Comparison of ENCODE assay signal across 24 cellular contexts in genomic region chr1:52880226-52880625, GRCh38. TPM values are rescaled to one million over a fixed set of nuclear protein-coding genes. Genes with fewer than 3 reads are reported as not detected.
"Had no signal": no experiment of that assay in that cellular context is flagged by ENCODE, and none has a peak within 500 bp of the region (broad histone marks: within the 10 kb centered on the region; RNA-seq: fewer than 3 reads in every experiment).

No MANE protein-coding gene starts in this region.

- DNase-seq: activated CD4-positive, alpha-beta T cell treated with anti-CD3 and anti-CD28 coated beads for 1 hour; activated CD4-positive, alpha-beta T cell treated with anti-CD3 and anti-CD28 coated beads, Interleukin-2, amount 50 U/mL, for 1 hour; activated CD8-positive, alpha-beta T cell treated with anti-CD3 and anti-CD28 coated beads, Interleukin-2, amount 10 ng/mL, durations not matched to agents 7 days and 5 days; activated gamma-delta T cell; aorta; brain microvascular endothelial cell; caudate nucleus; dermis blood vessel endothelial cell; effector CD8-positive, alpha-beta T cell; erythroblast; foreskin fibroblast; heart right ventricle; kidney; left ventricle myocardium inferior; ovary; psoas muscle; right cardiac atrium; stimulated activated CD4-positive, alpha-beta T cell treated with anti-CD3 and anti-CD28 coated beads, Interleukin-4, amount 100 ng/mL, for 24 hours; stimulated activated naive CD4-positive, alpha-beta T cell treated with Interleukin-2 at 50 U/mL for 16 hours; upper lobe of left lung had no signal

- H3K9me3 Mint-ChIP-seq: activated naive CD4-positive, alpha-beta T cell treated with anti-CD3 and anti-CD28 coated beads, Interleukin-2, amount 50 U/mL, for 24 hours; activated T-helper 1 cell treated with anti-CD3 and anti-CD28 coated beads, Interleukin-12 subunit alpha, Interleukin-12 subunit beta, Interleukin-2, Interleukin-4 antibody, amounts not matched to agents 30 ng/mL and 10 ng/mL and 1 ng/mL, durations not matched to agents 14 hours and 24 hours and 36 hours; natural killer cell treated with Interleukin-12 subunit alpha and Interleukin-12 subunit beta and Interleukin-15 and Interleukin-18, amount 100 ng/mL, for 72 hours had no signal

- H3K36me3 Mint-ChIP-seq: activated naive CD4-positive, alpha-beta T cell treated with anti-CD3 and anti-CD28 coated beads, Interleukin-2, amount 50 U/mL, for 24 hours; natural killer cell treated with Interleukin-12 subunit alpha and Interleukin-12 subunit beta and Interleukin-15 and Interleukin-18, amount 100 ng/mL, for 72 hours had no signal

- H3K27ac Mint-ChIP-seq: activated CD8-positive, alpha-beta T cell treated with anti-CD3 and anti-CD28 coated beads, Interleukin-2, amount 10 ng/mL, durations not matched to agents 7 days and 5 days; activated naive CD4-positive, alpha-beta T cell treated with anti-CD3 and anti-CD28 coated beads, Interleukin-2, amount 50 U/mL, for 24 hours; activated T-helper 1 cell treated with anti-CD3 and anti-CD28 coated beads, Interleukin-12 subunit alpha, Interleukin-12 subunit beta, Interleukin-2, Interleukin-4 antibody, amounts not matched to agents 30 ng/mL and 10 ng/mL and 1 ng/mL, durations not matched to agents 14 hours and 24 hours and 36 hours; natural killer cell treated with Interleukin-12 subunit alpha and Interleukin-12 subunit beta and Interleukin-15 and Interleukin-18, amount 100 ng/mL, for 72 hours had no signal

- ATAC-seq: activated CD8-positive, alpha-beta T cell treated with anti-CD3 and anti-CD28 coated beads, Interleukin-2, amount 10 ng/mL, durations not matched to agents 7 days and 5 days; heart right ventricle; natural killer cell treated with Interleukin-12 subunit alpha and Interleukin-12 subunit beta and Interleukin-15 and Interleukin-18, amount 100 ng/mL, for 72 hours; psoas muscle; right cardiac atrium had no signal

RNA-seq across cellular contexts. Expression of gene ZYG11A, which starts 37.7 kb away (rescaled TPM):
- total RNA-seq: left ventricle myocardium inferior, thoracic aorta had no signal
